ENCODE assay signal across 14 cellular contexts in genomic region chr16:69773255-69773947, GRCh38. TPM values are rescaled to one million over a fixed set of nuclear protein-coding genes. Genes with fewer than 3 reads are reported as not detected.
DNase-seq lines count a peak whose midpoint lies in the region; ATAC-seq and TF ChIP-seq lines count a peak whose summit lies in the region.
"Had no signal": no experiment of that assay in that cellular context is flagged by ENCODE, and none has a peak within 500 bp of the region (broad histone marks: within the 10 kb centered on the region; RNA-seq: fewer than 3 reads in every experiment).

No MANE protein-coding gene starts in this region.

- H3K56ac ChIP-seq in H9 (ENCODE audit: insufficient read length, low read depth, low read length), result no peak overlapping the region

- H3K9me3 ChIP-seq in H9 (ENCODE audit: control insufficient read depth, low read depth, low read length) (no peaks in the 10 kb centered on the region), SJSA1 (replicated peaks) (0 out of 2 replicates have a peak, but pooled peaks cover 3% of the 10 kb centered on the region), colonic mucosa (no peaks in the 10 kb centered on the region)

- H3K27me3 ChIP-seq in H9 (ENCODE audit: insufficient read depth, low read length), result no peaks in the 10 kb centered on the region
- no peaks in the 10 kb centered on the region for H3K27me3 ChIP-seq in SJSA1 (replicated peaks)
- no peaks in the 10 kb centered on the region for H3K27me3 ChIP-seq in colonic mucosa
- H3K27me3 ChIP-seq: upper lobe of left lung had no signal

- no peak overlapping the region for H3K9ac ChIP-seq in H9 (ENCODE audit: extremely low read depth, insufficient read length, low read length)
- no peak overlapping the region for H3K9ac ChIP-seq in colonic mucosa (ENCODE audit: low read depth in 2 of 2, low read length in 2 of 2)

- H3K27me3 Mint-ChIP-seq in activated CD4-positive, alpha-beta T cell treated with anti-CD3 and anti-CD28 coated beads for 36 hours, result no peaks in the 10 kb centered on the region
- H3K27me3 Mint-ChIP-seq in H9 (ENCODE audit: low read depth), result no peaks in the 10 kb centered on the region
- H3K27me3 Mint-ChIP-seq in natural killer cell treated with Interleukin-12 subunit alpha and Interleukin-12 subunit beta and Interleukin-15 and Interleukin-18, amount 100 ng/mL, for 72 hours, result no peaks in the 10 kb centered on the region

- peak overlapping the region; percentile 34 for H3K27ac Mint-ChIP-seq in activated CD4-positive, alpha-beta T cell treated with anti-CD3 and anti-CD28 coated beads for 36 hours
- peak overlapping the region in 2 of 3 experiments; percentile 23 to 49; a peak in 1 of 7 replicates for H3K27ac Mint-ChIP-seq in H9
- peak overlapping the region; percentile 29 to 50 for H3K27ac Mint-ChIP-seq in natural killer cell treated with Interleukin-12 subunit alpha and Interleukin-12 subunit beta and Interleukin-15 and Interleukin-18, amount 100 ng/mL, for 72 hours
- H3K27ac Mint-ChIP-seq: GM23338 had no signal

- peaks cover 29% of the 10 kb centered on the region for H3K36me3 Mint-ChIP-seq in activated CD4-positive, alpha-beta T cell treated with anti-CD3 and anti-CD28 coated beads for 36 hours (ENCODE audit: low read depth)
- H3K36me3 Mint-ChIP-seq in H9 (ENCODE audit: insufficient read depth in 1 of 3, low read depth in 3 of 3), result peaks cover 2 to 11% (median 8%) of the 10 kb centered on the region in 3 experiments; a peak in 3 of 7 replicates
- H3K36me3 Mint-ChIP-seq in natural killer cell treated with Interleukin-12 subunit alpha and Interleukin-12 subunit beta and Interleukin-15 and Interleukin-18, amount 100 ng/mL, for 72 hours, result peaks cover 9% of the 10 kb centered on the region

- H3K9me3 Mint-ChIP-seq in activated CD4-positive, alpha-beta T cell treated with anti-CD3 and anti-CD28 coated beads for 36 hours (ENCODE audit: low read depth), result peaks cover 9% of the 10 kb centered on the region
- peaks cover 0 to 5% of the 10 kb centered on the region in 2 experiments; a peak in 2 of 5 replicates for H3K9me3 Mint-ChIP-seq in H9
- H3K9me3 Mint-ChIP-seq in natural killer cell treated with Interleukin-12 subunit alpha and Interleukin-12 subunit beta and Interleukin-15 and Interleukin-18, amount 100 ng/mL, for 72 hours, result peaks cover 5% of the 10 kb centered on the region

- no peaks in the 10 kb centered on the region for H3K36me3 ChIP-seq in SJSA1
- no peaks in the 10 kb centered on the region for H3K36me3 ChIP-seq in colonic mucosa
- H3K36me3 ChIP-seq: upper lobe of left lung had no signal

- WGBS in H9 (ENCODE audit: extremely low coverage, insufficient read length, low lambda C conversion rate), result no CpG with 5 or more reads among the region's 6 CpGs

- H3K4me2 ChIP-seq in H9 (ENCODE audit: insufficient read depth, insufficient read length, low read length), result no peak overlapping the region
- H3K4me2 ChIP-seq: GM23338 had no signal

- no peak for TF ChIP-seq CTCF in H9 (conservative IDR thresholded peaks at IDR 0.05)
- TF ChIP-seq CTCF in colonic mucosa (IDR thresholded peaks at IDR 0.05), result no peak

- intact Hi-C loops in activated CD4-positive, alpha-beta T cell treated with anti-CD3 and anti-CD28 coated beads for 36 hours (cut with DNase I, micrococcal nuclease), result no loop called here
- intact Hi-C loops in colonic mucosa (cut with DNase I), result no loop called here

- H2BK12ac ChIP-seq in H9 (ENCODE audit: insufficient read length, low read depth, low read length), result no peak overlapping the region

- H3K14ac ChIP-seq in H9 (ENCODE audit: insufficient read depth, low read length), result no peak overlapping the region

- POLR2A ChIA-PET in activated CD4-positive, alpha-beta T cell treated with anti-CD3 and anti-CD28 coated beads for 36 hours (lab: Charles Lee), result interaction anchor here (1.4 kb wide), 1 partner anchor 10 kb away, joined by 3 read pairs; no protein-coding TSS in a partner anchor
- POLR2A ChIA-PET in HEK293T (lab: Yijun Ruan, JAX), result interaction anchor here (0.9 to 1.7 kb wide), 2 partner anchors 11 to 19 kb away, joined by 3 to 12 read pairs; partner anchors contain the start of genes NOB1 and WWP2

- DNase-seq in activated CD4-positive, alpha-beta T cell treated with anti-CD3 and anti-CD28 coated beads for 36 hours, result no peak
- DNase-seq in activated CD4-positive, alpha-beta T cell treated with anti-CD3 and anti-CD28 coated beads for 4 hours, result no peak
- DNase-seq in H9 (no peak), SJSA1 (ENCODE audit: low read depth in 1 of 2, low spot score in 2 of 2) (no peak), HEK293T (ENCODE audit: extremely low spot score) (no peak), colonic mucosa (no peak)
- DNase-seq in natural killer cell treated with Interleukin-12 subunit alpha and Interleukin-12 subunit beta and Interleukin-15 and Interleukin-18, amount 100 ng/mL, for 72 hours (ENCODE audit: low spot score), result no peak
- DNase-seq: anterior cingulate cortex, KBM-7, NCI-H2081 treated with DMSO at 0.1 percent for 48 hours, upper lobe of left lung had no signal

- H3K79me1 ChIP-seq in H9 (ENCODE audit: insufficient read depth, low read depth, low read length, poor library complexity, severe bottlenecking), result peaks cover 4% of the 10 kb centered on the region

- no peaks in the 10 kb centered on the region for H4K20me1 ChIP-seq in H9 (ENCODE audit: control insufficient read depth, insufficient read depth, insufficient read length)

- no peak overlapping the region for H4K5ac ChIP-seq in H9 (ENCODE audit: insufficient read length, low read depth, low read length)

- H2BK120ac ChIP-seq in H9 (ENCODE audit: low read depth, low read length, poor library complexity, severe bottlenecking), result no peak overlapping the region

- no peak overlapping the region for H2BK5ac ChIP-seq in H9 (ENCODE audit: insufficient read length, low read length)

- no peak for ATAC-seq in activated CD4-positive, alpha-beta T cell treated with anti-CD3 and anti-CD28 coated beads for 36 hours
- ATAC-seq in natural killer cell treated with Interleukin-12 subunit alpha and Interleukin-12 subunit beta and Interleukin-15 and Interleukin-18, amount 100 ng/mL, for 72 hours, result no peak
- no peak for ATAC-seq in GM21360 (IDR thresholded peaks at IDR 0.05; ENCODE audit: unreplicated experiment)

- peak overlapping the region; percentile 12; the same call in 1 of the 2 replicates for H3K4me3 ChIP-seq in SJSA1
- H3K4me3 ChIP-seq in colonic mucosa, result no peak overlapping the region
- H3K4me3 ChIP-seq: GM23338, skin epidermis, upper lobe of left lung had no signal

- H3K23me2 ChIP-seq in H9 (ENCODE audit: insufficient read length, low read depth, low read length, poor library complexity, severe bottlenecking), result no peaks in the 10 kb centered on the region

- H4K91ac ChIP-seq in H9 (ENCODE audit: insufficient read length, low read depth, low read length), result no peak overlapping the region

- H3K27ac ChIP-seq in H9 (ENCODE audit: insufficient read length, low read depth, low read length) (no peak overlapping the region), SJSA1 (peak overlapping the region; percentile 23; the same call in 1 of the 2 replicates), colonic mucosa (no peak overlapping the region)
- H3K27ac ChIP-seq: skin epidermis had no signal

- no peak overlapping the region for H3K23ac ChIP-seq in H9 (ENCODE audit: insufficient read length, low read depth, low read length)

- no peak overlapping the region for H4K8ac ChIP-seq in H9 (replicated peaks; ENCODE audit: insufficient read length, low read depth, low read length)

- H3K18ac ChIP-seq in H9 (ENCODE audit: insufficient read length, low read depth, low read length), result no peak overlapping the region

- no peak overlapping the region for H3T11ph ChIP-seq in H9 (ENCODE audit: low read length)

- no peak overlapping the region for H2BK20ac ChIP-seq in H9 (ENCODE audit: low read depth, low read length, poor library complexity, severe bottlenecking)

- no peak overlapping the region for H2AK5ac ChIP-seq in H9 (ENCODE audit: insufficient read length, low read length)

- H3K4me1 Mint-ChIP-seq in activated CD4-positive, alpha-beta T cell treated with anti-CD3 and anti-CD28 coated beads for 36 hours, result peaks cover 42% of the 10 kb centered on the region
- H3K4me1 Mint-ChIP-seq in H9, result peaks cover 6 to 8% of the 10 kb centered on the region in 2 experiments; a peak in 3 of 4 replicates
- H3K4me1 Mint-ChIP-seq in natural killer cell treated with Interleukin-12 subunit alpha and Interleukin-12 subunit beta and Interleukin-15 and Interleukin-18, amount 100 ng/mL, for 72 hours (ENCODE audit: low read depth in 2 of 2), result peaks cover 39 to 43% of the 10 kb centered on the region in 2 donors

- CTCF ChIA-PET in activated CD4-positive, alpha-beta T cell treated with anti-CD3 and anti-CD28 coated beads for 36 hours (lab: Charles Lee), result interaction anchor here (0.6 to 2.6 kb wide), 2 partner anchors 19 to 267 kb away, joined by 3 to 15 read pairs; partner anchors contain the start of gene NOB1
- CTCF ChIA-PET in HEK293T (lab: Yijun Ruan, JAX), result interaction anchor here (0.7 to 1.0 kb wide), 3 partner anchors 9 to 193 kb away, joined by 3 read pairs; no protein-coding TSS in a partner anchor

- H3K4ac ChIP-seq in H9 (ENCODE audit: low read depth, low read length), result no peak overlapping the region

- H3K79me2 ChIP-seq in H9 (ENCODE audit: insufficient read depth, low read length), result peaks cover 7% of the 10 kb centered on the region; the same call in 1 of the 2 replicates

- H3K4me1 ChIP-seq in H9 (ENCODE audit: insufficient read depth, low read length) (no peaks in the 10 kb centered on the region), SJSA1 (replicated peaks) (peaks cover 18% of the 10 kb centered on the region), colonic mucosa (no peaks in the 10 kb centered on the region)

- no peak overlapping the region for H2BK15ac ChIP-seq in H9 (ENCODE audit: low read depth, low read length)

- H3K4me3 Mint-ChIP-seq in activated CD4-positive, alpha-beta T cell treated with anti-CD3 and anti-CD28 coated beads for 36 hours, result no peak overlapping the region
- no peak overlapping the region for H3K4me3 Mint-ChIP-seq in H9
- H3K4me3 Mint-ChIP-seq in natural killer cell treated with Interleukin-12 subunit alpha and Interleukin-12 subunit beta and Interleukin-15 and Interleukin-18, amount 100 ng/mL, for 72 hours, result no peak overlapping the region
- H3K4me3 Mint-ChIP-seq: GM23338 had no signal

- no peak overlapping the region for H2AFZ ChIP-seq in H9 (ENCODE audit: low read length)
- H2AFZ ChIP-seq: GM23338 had no signal

RNA-seq across cellular contexts. Expression of gene WWP2, which starts 11.3 kb away (rescaled TPM):
- total RNA-seq in activated CD4-positive, alpha-beta T cell treated with anti-CD3 and anti-CD28 coated beads for 36 hours, result 10 to 100 TPM; 43.3 to 44.6 TPM
- total RNA-seq in H9 (2021) (37.7 and 40.2 TPM in 2 replicates), colonic mucosa (100 to 1,000 TPM in 1 of 2 donors, 10 to 100 TPM in 1; 73.2 to 102 TPM)
- total RNA-seq in SJSA1 (2014; rRNA removed; shearing (Covaris generic)), result 16.3 and 27.4 TPM in 2 replicates
- total RNA-seq in natural killer cell treated with Interleukin-12 subunit alpha and Interleukin-12 subunit beta and Interleukin-15 and Interleukin-18, amount 100 ng/mL, for 72 hours, result 10 to 100 TPM; 82.8 to 93.2 TPM

RNA-seq across cellular contexts. Expression of gene NOB1, which starts 18.7 kb away (rescaled TPM):
- total RNA-seq in activated CD4-positive, alpha-beta T cell treated with anti-CD3 and anti-CD28 coated beads for 36 hours, result 100 to 1,000 TPM; 109 to 112 TPM
- 98.7 and 101 TPM in 2 replicates for total RNA-seq in H9 (2021)
- total RNA-seq in SJSA1 (2014; rRNA removed; shearing (Covaris generic)), result 9.9 and 15.3 TPM in 2 replicates
- total RNA-seq in natural killer cell treated with Interleukin-12 subunit alpha and Interleukin-12 subunit beta and Interleukin-15 and Interleukin-18, amount 100 ng/mL, for 72 hours, result 100 to 1,000 TPM in 1 of 2 donors, 10 to 100 TPM in 1; 61.6 to 119 TPM
- 10 to 100 TPM; 36.3 to 45.8 TPM for total RNA-seq in colonic mucosa

RNA-seq across cellular contexts. Expression of gene NQO1, which starts 47.0 kb away (rescaled TPM):
- 10 to 100 TPM in 1 of 2 experiments, 1 to 10 TPM in 1; 9.9 to 11.4 TPM for total RNA-seq in activated CD4-positive, alpha-beta T cell treated with anti-CD3 and anti-CD28 coated beads for 36 hours
- total RNA-seq in H9 (2021) (64.6 and 66.9 TPM in 2 replicates), colonic mucosa (100 to 1,000 TPM in 1 of 2 donors, 10 to 100 TPM in 1; 94.6 to 134 TPM)
- 193 and 290 TPM in 2 replicates for total RNA-seq in SJSA1 (2014; rRNA removed; shearing (Covaris generic))
- total RNA-seq in natural killer cell treated with Interleukin-12 subunit alpha and Interleukin-12 subunit beta and Interleukin-15 and Interleukin-18, amount 100 ng/mL, for 72 hours, result 10 to 100 TPM; 15.6 to 29.2 TPM
